ENCODE assay signal across 13 cellular contexts in the genomic region with DNA sequence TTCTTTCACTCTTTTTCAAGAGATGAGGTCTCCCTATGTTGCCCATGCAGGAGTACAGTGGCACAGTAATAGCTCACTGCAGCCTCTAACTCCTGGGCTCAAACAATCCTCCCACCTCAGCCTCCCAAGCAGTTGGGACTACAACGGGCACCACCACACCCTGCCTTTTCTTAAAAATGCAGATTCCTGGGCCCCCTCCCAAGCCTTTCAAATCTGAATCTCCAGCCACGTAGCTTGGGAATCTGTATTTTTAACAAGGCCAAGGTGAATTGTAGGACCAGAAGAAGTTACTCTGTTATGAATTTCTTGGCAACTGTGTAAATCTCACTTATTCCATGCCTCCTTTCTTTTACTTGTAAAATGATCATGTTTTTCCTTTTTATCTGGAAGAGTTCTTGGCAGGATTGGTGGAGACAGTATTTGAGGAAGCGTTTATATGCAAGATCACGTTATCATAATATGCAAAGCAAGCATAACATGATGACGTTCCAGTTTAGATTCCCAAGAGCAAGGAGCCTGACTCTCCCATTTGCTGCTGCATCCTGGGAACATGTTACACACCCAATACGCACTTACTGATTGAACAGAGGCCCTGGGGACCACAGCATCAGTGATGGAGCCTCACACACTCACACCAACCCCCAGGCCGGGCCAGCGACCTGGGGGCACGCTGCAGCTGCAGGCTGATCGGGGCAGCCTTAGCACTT.
"Had no signal": no experiment of that assay in that cellular context is flagged by ENCODE, and none has a peak within 500 bp of the region (broad histone marks: within the 10 kb centered on the region; RNA-seq: fewer than 3 reads in every experiment).

No MANE protein-coding gene starts in this region.

- H3K4me3 ChIP-seq: gastroesophageal sphincter, hepatocyte, skin epidermis, tibial artery, vagina had no signal

- H3K36me3 Mint-ChIP-seq: WTC11 had no signal

- ATAC-seq: esophagus mucosa, gastroesophageal sphincter, left ventricle myocardium superior, SK-N-SH treated with all-trans-retinoic acid at 6 μM for 48 hours, WTC11 had no signal

- H3K4me3 Mint-ChIP-seq: activated CD4-positive, alpha-beta T cell treated with anti-CD3 and anti-CD28 coated beads, Interleukin-2, amount 10 ng/mL, durations not matched to agents 24 days and 14 days; T-helper 1 cell treated with Interleukin-12 subunit alpha and Interleukin-12 subunit beta and Interleukin-4 antibody, amounts not matched to agents 30 μg/mL and 1 μg/mL, for 36 hours; WTC11 had no signal

- H3K27me3 ChIP-seq: gastroesophageal sphincter, hepatocyte, tibial artery, vagina had no signal

- H3K9me3 Mint-ChIP-seq: activated CD4-positive, alpha-beta T cell treated with anti-CD3 and anti-CD28 coated beads, Interleukin-2, amount 10 ng/mL, durations not matched to agents 24 days and 14 days; T-helper 1 cell treated with Interleukin-12 subunit alpha and Interleukin-12 subunit beta and Interleukin-4 antibody, amounts not matched to agents 30 μg/mL and 1 μg/mL, for 36 hours; WTC11 had no signal

- H3K27ac ChIP-seq: gastroesophageal sphincter, hepatocyte, parathyroid adenoma, skin epidermis, tibial artery, vagina had no signal

- H3K9me3 ChIP-seq: gastroesophageal sphincter, tibial artery, vagina had no signal

- DNase-seq: activated CD4-positive, alpha-beta T cell treated with anti-CD3 and anti-CD28 coated beads, Interleukin-2, amount 10 ng/mL, durations not matched to agents 24 days and 14 days; left ventricle myocardium superior; mesenchymal stem cell; tibial artery had no signal

- H3K27me3 Mint-ChIP-seq: activated CD4-positive, alpha-beta T cell treated with anti-CD3 and anti-CD28 coated beads, Interleukin-2, amount 10 ng/mL, durations not matched to agents 24 days and 14 days had no signal

- H3K36me3 ChIP-seq: gastroesophageal sphincter, tibial artery, vagina had no signal

- H3K27ac Mint-ChIP-seq: activated CD4-positive, alpha-beta T cell treated with anti-CD3 and anti-CD28 coated beads, Interleukin-2, amount 10 ng/mL, durations not matched to agents 24 days and 14 days; T-helper 1 cell treated with Interleukin-12 subunit alpha and Interleukin-12 subunit beta and Interleukin-4 antibody, amounts not matched to agents 30 μg/mL and 1 μg/mL, for 36 hours; WTC11 had no signal

- H3K4me1 ChIP-seq: parathyroid adenoma had no signal
